ENCODE assay signal across 35 cellular contexts in the genomic region with DNA sequence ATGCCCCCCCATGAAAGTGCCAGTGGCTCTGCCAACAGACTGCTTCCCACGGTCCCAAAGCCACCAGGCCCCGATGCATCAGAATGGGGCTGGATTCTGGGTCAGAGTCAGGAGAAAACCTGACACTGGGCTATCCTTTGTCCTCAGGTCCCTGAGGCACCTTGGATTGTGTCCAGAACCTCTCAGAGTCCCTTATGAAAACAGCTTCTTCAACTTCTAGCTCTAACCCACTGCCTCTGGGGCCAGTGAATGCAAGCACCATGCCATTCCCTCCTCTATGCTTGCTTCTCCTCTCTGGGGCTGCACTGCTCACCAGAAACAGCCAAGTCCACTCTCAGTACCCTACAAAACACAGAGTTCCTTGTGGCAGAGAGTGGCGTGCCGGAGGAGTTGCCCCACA. TPM values are rescaled to one million over a fixed set of nuclear protein-coding genes. Genes with fewer than 3 reads are reported as not detected.
"Had no signal": no experiment of that assay in that cellular context is flagged by ENCODE, and none has a peak within 500 bp of the region (broad histone marks: within the 10 kb centered on the region; RNA-seq: fewer than 3 reads in every experiment).

No MANE protein-coding gene starts in this region.

- H3K27me3 ChIP-seq: adrenal gland, body of pancreas, Peyer's patch had no signal

- H3K36me3 ChIP-seq: adrenal gland, MG63, Peyer's patch had no signal

- H3K9me3 Mint-ChIP-seq: activated CD4-positive, alpha-beta T cell treated with anti-CD3 and anti-CD28 coated beads, Interleukin-2, amount 10 ng/mL, durations not matched to agents 7 days and 5 days; activated naive CD4-positive, alpha-beta T cell treated with anti-CD3 and anti-CD28 coated beads for 36 hours; activated naive CD4-positive, alpha-beta T cell treated with anti-CD3 and anti-CD28 coated beads, Interleukin-2, amount 50 U/mL, for 72 hours; activated T-cell treated with anti-CD3 and anti-CD28 coated beads, Interleukin-2, amount 50 U/mL, for 24 hours had no signal

- DNase-seq: activated CD4-positive, alpha-beta T cell treated with anti-CD3 and anti-CD28 coated beads, Interleukin-2, amount 10 ng/mL, durations not matched to agents 7 days and 5 days; activated CD4-positive, alpha-beta T cell treated with anti-CD3 and anti-CD28 coated beads, Interleukin-2, amount 50 U/mL, for 48 hours; activated CD8-positive, alpha-beta T cell treated with anti-CD3 and anti-CD28 coated beads, Interleukin-2, amount 10 ng/mL, durations not matched to agents 7 days and 5 days; activated gamma-delta T cell treated with Interleukin-2 at 50 U/mL for 16 hours; activated naive CD4-positive, alpha-beta T cell treated with anti-CD3 and anti-CD28 coated beads for 36 hours; activated T-cell treated with anti-CD3 and anti-CD28 coated beads, Interleukin-2, amount 50 U/mL, for 24 hours; adrenal gland; body of pancreas; caudate nucleus; cerebellar nuclear complex; IMR-90; MG63; NCI-H1048; NCI-H1436 treated with DMSO at 0.1 percent for 48 hours; NCI-H1694 treated with DMSO at 0.1 percent for 48 hours; NCI-H2081; NCI-H2171 treated with DMSO at 0.1 percent for 48 hours; NCI-H2227 treated with DMSO at 0.1 percent for 48 hours; NCI-H446; NCI-H510A treated with DMSO at 0.1 percent for 48 hours; NCI-H526 treated with DMSO at 0.1 percent for 48 hours; NCI-H82; NK-92 treated with Interleukin-12 subunit alpha and Interleukin-12 subunit beta, amount 100 ng/mL, for 24 hours; PC-3; Peyer's patch; RPMI8226; SIG-M5; SW 1271; T-helper 1 cell; T-helper 2 cell; T1000; WERI-Rb-1 had no signal

- H3K36me3 Mint-ChIP-seq: activated naive CD4-positive, alpha-beta T cell treated with anti-CD3 and anti-CD28 coated beads, Interleukin-2, amount 50 U/mL, for 72 hours had no signal

- H3K4me1 Mint-ChIP-seq: activated CD4-positive, alpha-beta T cell treated with anti-CD3 and anti-CD28 coated beads, Interleukin-2, amount 10 ng/mL, durations not matched to agents 7 days and 5 days had no signal

- H3K27ac ChIP-seq: adrenal gland, body of pancreas, Peyer's patch, WERI-Rb-1 had no signal

- H3K4me3 ChIP-seq: adrenal gland, body of pancreas, K562, MG63, Peyer's patch had no signal

- H3K27ac Mint-ChIP-seq: activated CD4-positive, alpha-beta T cell treated with anti-CD3 and anti-CD28 coated beads, Interleukin-2, amount 10 ng/mL, durations not matched to agents 7 days and 5 days; activated CD8-positive, alpha-beta T cell treated with anti-CD3 and anti-CD28 coated beads, Interleukin-2, amount 10 ng/mL, durations not matched to agents 7 days and 5 days; activated naive CD4-positive, alpha-beta T cell treated with anti-CD3 and anti-CD28 coated beads for 36 hours; activated naive CD4-positive, alpha-beta T cell treated with anti-CD3 and anti-CD28 coated beads, Interleukin-2, amount 50 U/mL, for 72 hours; activated T-cell treated with anti-CD3 and anti-CD28 coated beads, Interleukin-2, amount 50 U/mL, for 24 hours had no signal

- ATAC-seq: activated CD8-positive, alpha-beta T cell treated with anti-CD3 and anti-CD28 coated beads, Interleukin-2, amount 10 ng/mL, durations not matched to agents 7 days and 5 days; activated naive CD4-positive, alpha-beta T cell treated with anti-CD3 and anti-CD28 coated beads, Interleukin-2, amount 50 U/mL, for 72 hours; body of pancreas; K562; PC-3 had no signal

- H3K9me3 ChIP-seq: adrenal gland, body of pancreas, MG63, Peyer's patch had no signal

- H3K4me3 Mint-ChIP-seq: activated CD4-positive, alpha-beta T cell treated with anti-CD3 and anti-CD28 coated beads, Interleukin-2, amount 10 ng/mL, durations not matched to agents 7 days and 5 days; activated CD8-positive, alpha-beta T cell treated with anti-CD3 and anti-CD28 coated beads, Interleukin-2, amount 10 ng/mL, durations not matched to agents 7 days and 5 days; activated naive CD4-positive, alpha-beta T cell treated with anti-CD3 and anti-CD28 coated beads for 36 hours; activated T-cell treated with anti-CD3 and anti-CD28 coated beads, Interleukin-2, amount 50 U/mL, for 24 hours had no signal

- H3K4me1 ChIP-seq: adrenal gland, body of pancreas, Peyer's patch had no signal

RNA-seq across cellular contexts. Expression of gene CRABP1, which starts 9.9 kb away (rescaled TPM):
- total RNA-seq: activated CD4-positive, alpha-beta T cell treated with anti-CD3 and anti-CD28 coated beads, Interleukin-2, amount 10 ng/mL, durations not matched to agents 7 days and 5 days; activated CD8-positive, alpha-beta T cell treated with anti-CD3 and anti-CD28 coated beads, Interleukin-2, amount 10 ng/mL, durations not matched to agents 7 days and 5 days; bronchial epithelial cell; IMR-90; PC-3 had no signal
- polyA plus RNA-seq: IMR-90, K562 had no signal
